8 cellular contexts compared by ENCODE assay signal in genomic region chr10:111598433-111599059, GRCh38.
DNase-seq lines count a peak whose midpoint lies in the region; FAIRE-seq and TF ChIP-seq lines count a peak whose summit lies in the region.

No MANE protein-coding gene starts in this region.

- H3K27me3 ChIP-seq in endothelial cell of umbilical vein (ENCODE audit: control insufficient read depth in 2 of 2, insufficient read depth in 2 of 2, low read length in 2 of 2) = no peaks in the 10 kb centered on the region
- H3K27me3 ChIP-seq in suprapubic skin = no peaks in the 10 kb centered on the region

- no peaks in the 10 kb centered on the region for H3K9me3 ChIP-seq in endothelial cell of umbilical vein (replicated peaks; ENCODE audit: control insufficient read depth, insufficient read depth, low read length)
- no peaks in the 10 kb centered on the region for H3K9me3 ChIP-seq in suprapubic skin

- CTCF ChIA-PET in GM10248 (lab: Yijun Ruan, JAX) = interaction anchor here (0.6 to 2.6 kb wide), 24 partner anchors 9 to 990 kb away, joined by 3 to 20 read pairs (median 4); partner anchors contain the start of gene ADRA2A
- CTCF ChIA-PET in HEK293T (lab: Yijun Ruan, JAX) = interaction anchor here (1.5 kb wide), 1 partner anchor 522 kb away, joined by 5 read pairs; the partner anchor contains the start of gene ADRA2A
- CTCF ChIA-PET in endothelial cell of umbilical vein (lab: Charles Lee) = interaction anchor here (1.1 to 1.8 kb wide), 2 partner anchors 522 to 852 kb away, joined by 3 to 15 read pairs; partner anchors contain the start of gene ADRA2A

- FAIRE-seq in A204.1 (lab: Jason Lieb, UNC) = peak; percentile 83
- peak; percentile 4 for FAIRE-seq in endothelial cell of umbilical vein (lab: Jason Lieb, UNC)

- H3K9ac ChIP-seq in endothelial cell of umbilical vein (replicated peaks; ENCODE audit: extremely low read depth, insufficient read depth, low read length) = no peak overlapping the region

- TF ChIP-seq CTCF in GM10248 (IDR thresholded peaks at IDR 0.05; ENCODE audit: control extremely low read depth, extremely low read depth, low read depth, missing control alignments) = peak; percentile 73
- peak; percentile 57 to 70 for TF ChIP-seq CTCF in endothelial cell of umbilical vein (IDR thresholded peaks at IDR 0.05; ENCODE audit: extremely low read depth in 1 of 2, insufficient read depth in 1 of 2, low read depth in 1 of 2, low read length in 2 of 2)
- peak; percentile 40 to 79 for TF ChIP-seq CTCF in suprapubic skin (IDR thresholded peaks at IDR 0.05)

- no peaks in the 10 kb centered on the region for H3K79me2 ChIP-seq in endothelial cell of umbilical vein (ENCODE audit: control insufficient read depth, insufficient read depth, low read length)

- BruUV-seq in endothelial cell of umbilical vein (replicated peaks; lab: Mats Ljungman, UMichigan) = no TSS peak

- TF ChIP-seq POLR2A in endothelial cell of umbilical vein (IDR thresholded peaks at IDR 0.05; ENCODE audit: low read depth, low read length) (no peak), suprapubic skin (IDR thresholded peaks at IDR 0.05) (no peak)

- no peaks in the 10 kb centered on the region for H3K4me1 ChIP-seq in endothelial cell of umbilical vein (ENCODE audit: control insufficient read depth, extremely low read depth, insufficient read depth, low read length)
- H3K4me1 ChIP-seq in suprapubic skin = peaks cover 7% of the 10 kb centered on the region

- H3K4me3 ChIP-seq in endothelial cell of umbilical vein (replicated peaks in 1 of 3; ENCODE audit: insufficient read depth in 1 of 3, low read depth in 1 of 3, low read length in 3 of 3) (no peak overlapping the region), suprapubic skin (no peak overlapping the region)

- 56% methylated on average over 6 of the region's 6 CpGs for WGBS in suprapubic skin

- DNase-seq in GM10248 (ENCODE audit: extremely low spot score) (peak; percentile 34), HEK293T (ENCODE audit: extremely low spot score) (peak; percentile 64), M059J (ENCODE audit: low read depth) (peak; percentile 17), endothelial cell of umbilical vein (ENCODE audit: low read depth, low spot score) (peak; percentile 28), myocyte (ENCODE audit: low read depth) (peak; percentile 58), suprapubic skin (ENCODE audit: low spot score in 2 of 2) (peak in 1 of 2 donors; percentile 59)
- DNase-seq in activated CD4-positive, alpha-beta T cell treated with anti-CD3 and anti-CD28 coated beads for 4 hours = peak; percentile 14 to 33

- POLR2A ChIA-PET in GM10248 (lab: Yijun Ruan, JAX) (no interaction called here), HEK293T (lab: Yijun Ruan, JAX) (no interaction called here), endothelial cell of umbilical vein (lab: Charles Lee) (no interaction called here)

- H3K27ac ChIP-seq in endothelial cell of umbilical vein (ENCODE audit: insufficient read depth, low read depth, low read length) (no peak overlapping the region), suprapubic skin (no peak overlapping the region)

- no peak overlapping the region for H3K4me2 ChIP-seq in endothelial cell of umbilical vein (ENCODE audit: insufficient read depth, low read length)

- intact Hi-C loops in endothelial cell of umbilical vein (cut with micrococcal nuclease) = no loop called here

- H3K36me3 ChIP-seq in endothelial cell of umbilical vein (ENCODE audit: control insufficient read depth in 2 of 2, extremely low read depth in 1 of 2, insufficient read depth in 2 of 2, low read length in 2 of 2) (no peaks in the 10 kb centered on the region), suprapubic skin (no peaks in the 10 kb centered on the region)

- H3K9me1 ChIP-seq in endothelial cell of umbilical vein (replicated peaks; ENCODE audit: control insufficient read depth, extremely low read depth, insufficient read depth, low read length) = no peaks in the 10 kb centered on the region

- TF ChIP-seq EP300 in suprapubic skin (IDR thresholded peaks at IDR 0.05) = no peak

- no peak overlapping the region for H2AFZ ChIP-seq in endothelial cell of umbilical vein (ENCODE audit: low read depth, low read length)

- dilution Hi-C loops in endothelial cell of umbilical vein (cut with MboI; ENCODE audit: extremely low pct_ligation_motif_present, low sequenced_read_pairs) = no loop called here

- no peaks in the 10 kb centered on the region for H4K20me1 ChIP-seq in endothelial cell of umbilical vein (replicated peaks; ENCODE audit: control insufficient read depth, extremely low read depth, insufficient read depth, low read length)

TF ChIP-seq in HEK293T, 16 proteins besides CTCF, POLR2A, EP300 and RAD21:
- no peak for TF ChIP-seq BHLHE40 (IDR thresholded peaks at IDR 0.05; ENCODE audit: borderline replicate concordance)
- no peak for TF ChIP-seq SUZ12 (IDR thresholded peaks at IDR 0.05)
- no peak for TF ChIP-seq ELF4 (IDR thresholded peaks at IDR 0.05)
- TF ChIP-seq PKNOX1 (IDR thresholded peaks at IDR 0.05) = no peak
- no peak for TF ChIP-seq L3MBTL2 (conservative IDR thresholded peaks at IDR 0.05)
- no peak for TF ChIP-seq ARNT (IDR thresholded peaks at IDR 0.05)
- TF ChIP-seq HDGF (IDR thresholded peaks at IDR 0.05; ENCODE audit: borderline replicate concordance) = no peak
- no peak for TF ChIP-seq CTBP1 (IDR thresholded peaks at IDR 0.05; ENCODE audit: borderline replicate concordance)
- TF ChIP-seq NFRKB (IDR thresholded peaks at IDR 0.05) = no peak

TF ChIP-seq in endothelial cell of umbilical vein, 7 proteins besides CTCF, POLR2A, EP300 and RAD21:
- no peak for TF ChIP-seq POLR2AphosphoS5 (IDR thresholded peaks at IDR 0.05; ENCODE audit: insufficient read depth, low read depth, low read length)
TF ChIP-seq in endothelial cell of umbilical vein: peak in this region for 0.
